In genomic region chr1:212477014-212477679, GRCh38 we compare ENCODE assay signal across 8 cellular contexts. TPM values are rescaled to one million over a fixed set of nuclear protein-coding genes. Genes with fewer than 3 reads are reported as not detected.
DNase-seq lines count a peak whose midpoint lies in the region; ATAC-seq and TF ChIP-seq lines count a peak whose summit lies in the region.

No MANE protein-coding gene starts in this region.

- no peak for TF ChIP-seq POLR2A in esophagus squamous epithelium (IDR thresholded peaks at IDR 0.05)

- no peaks in the 10 kb centered on the region for H3K27me3 ChIP-seq in Panc1 (ENCODE audit: control insufficient read depth, insufficient read depth, low read length)
- H3K27me3 ChIP-seq in esophagus squamous epithelium, result peaks cover 0 to 8% (median 0%) of the 10 kb centered on the region in 4 donors

- in situ Hi-C loops in Panc1 (cut with HindIII; ENCODE audit: low pct_unique_long_range_greater_than_20kb, low sequenced_read_pairs), result no loop called here

- no peaks in the 10 kb centered on the region for H3K36me3 Mint-ChIP-seq in natural killer cell treated with Interleukin-12 subunit alpha and Interleukin-12 subunit beta and Interleukin-15 and Interleukin-18, amount 100 ng/mL, for 72 hours

- no peak overlapping the region for H3K4me3 ChIP-seq in Panc1 (ENCODE audit: low read depth in 2 of 2, low read length in 2 of 2)
- H3K4me3 ChIP-seq in esophagus squamous epithelium, result no peak overlapping the region

- H3K9me3 Mint-ChIP-seq in natural killer cell treated with Interleukin-12 subunit alpha and Interleukin-12 subunit beta and Interleukin-15 and Interleukin-18, amount 100 ng/mL, for 72 hours, result no peaks in the 10 kb centered on the region

- 13 to 29% methylated on average over 7 to 12 of the region's 12 CpGs for WGBS in esophagus squamous epithelium, 2 donors

- peaks cover 6 to 9% of the 10 kb centered on the region in 2 donors for H3K27me3 Mint-ChIP-seq in natural killer cell treated with Interleukin-12 subunit alpha and Interleukin-12 subunit beta and Interleukin-15 and Interleukin-18, amount 100 ng/mL, for 72 hours

- H3K36me3 ChIP-seq in Panc1 (ENCODE audit: control insufficient read depth, insufficient read depth, low read length) (no peaks in the 10 kb centered on the region), esophagus squamous epithelium (no peaks in the 10 kb centered on the region)

- peak; percentile 88 for ATAC-seq in GM21825 (IDR thresholded peaks at IDR 0.05; ENCODE audit: unreplicated experiment)
- peak; percentile 96 for ATAC-seq in Panc1
- ATAC-seq in natural killer cell treated with Interleukin-12 subunit alpha and Interleukin-12 subunit beta and Interleukin-15 and Interleukin-18, amount 100 ng/mL, for 72 hours, result peak; percentile 85 to 88
- peak; percentile 82 for ATAC-seq in stimulated activated naive CD8-positive, alpha-beta T cell treated with anti-CD3 and anti-CD28 coated beads, Interleukin-15, Interleukin-2, amounts not matched to agents 100 U/mL and 50 U/mL, for 24 hours

- peaks cover 27 to 36% of the 10 kb centered on the region in 2 donors for H3K4me1 Mint-ChIP-seq in natural killer cell treated with Interleukin-12 subunit alpha and Interleukin-12 subunit beta and Interleukin-15 and Interleukin-18, amount 100 ng/mL, for 72 hours (ENCODE audit: low read depth in 2 of 2)

- H3K4me1 ChIP-seq in Panc1 (ENCODE audit: control insufficient read depth, insufficient read depth, low read length), result 0 out of 2 replicates have a peak, but pooled peaks cover 2% of the 10 kb centered on the region
- peaks cover 0 to 21% (median 6%) of the 10 kb centered on the region in 3 donors for H3K4me1 ChIP-seq in esophagus squamous epithelium

- CTCF ChIA-PET in Panc1 (lab: Charles Lee), result interaction anchor here (0.5 to 2.2 kb wide), 15 partner anchors 21 to 548 kb away, joined by 3 to 14 read pairs (median 6); partner anchors contain the start of gene ATF3

- peak; percentile 95 for TF ChIP-seq CTCF in Panc1 (IDR thresholded peaks at IDR 0.05)
- TF ChIP-seq CTCF in esophagus squamous epithelium (IDR thresholded peaks at IDR 0.05), result peak; percentile 77 to 88 (median 84)

- H3K27ac Mint-ChIP-seq in natural killer cell treated with Interleukin-12 subunit alpha and Interleukin-12 subunit beta and Interleukin-15 and Interleukin-18, amount 100 ng/mL, for 72 hours, result no peak overlapping the region

- no peak overlapping the region for H3K27ac ChIP-seq in Panc1 (ENCODE audit: low read length)
- H3K27ac ChIP-seq in esophagus squamous epithelium, result no peak overlapping the region

- no peaks in the 10 kb centered on the region for H3K9me3 ChIP-seq in Panc1 (ENCODE audit: control insufficient read depth, insufficient read depth, low read depth, low read length)
- H3K9me3 ChIP-seq in esophagus squamous epithelium, result no peaks in the 10 kb centered on the region

- BruUV-seq in Panc1 (replicated peaks; lab: Mats Ljungman, UMichigan), result no TSS peak

- POLR2A ChIA-PET in Panc1 (lab: Charles Lee), result interaction anchor here (0.5 to 2.8 kb wide), 2 partner anchors 131 to 335 kb away, joined by 3 to 17 read pairs; partner anchors contain the start of gene ATF3

- H3K4me3 Mint-ChIP-seq in natural killer cell treated with Interleukin-12 subunit alpha and Interleukin-12 subunit beta and Interleukin-15 and Interleukin-18, amount 100 ng/mL, for 72 hours, result peak overlapping the region; percentile 27

- intact Hi-C loops in Panc1 (cut with micrococcal nuclease; ENCODE audit: unreplicated experiment) (loop anchor here (5.0 to 10.0 kb wide), 2 partner anchors 188 to 305 kb away; no protein-coding TSS in a partner anchor), esophagus squamous epithelium (cut with DNase I) (loop anchor here (10.0 kb wide), 1 partner anchor 128 kb away; the partner anchor contains the start of gene ATF3)

- peak; percentile 88 for DNase-seq in EL
- peak; percentile 89 to 94 for DNase-seq in Kasumi-1 (lab: John Stamatoyannopoulos, UW)
- DNase-seq in Panc1 (ENCODE audit: low read depth, low spot score), result peak; percentile 81
- DNase-seq in activated T-cell treated with anti-CD3 and anti-CD28 coated beads, Interleukin-2, amount 50 U/mL, for 1 hour, result peak; percentile 70
- no peak for DNase-seq in esophagus squamous epithelium (lab: John Stamatoyannopoulos, UW)
- peak; percentile 85 for DNase-seq in natural killer cell treated with Interleukin-12 subunit alpha and Interleukin-12 subunit beta and Interleukin-15 and Interleukin-18, amount 100 ng/mL, for 72 hours (ENCODE audit: low spot score)
- DNase-seq in stimulated activated naive CD8-positive, alpha-beta T cell treated with anti-CD3 and anti-CD28 coated beads, Interleukin-15, Interleukin-2, amounts not matched to agents 100 U/mL and 50 U/mL, for 24 hours, result peak; percentile 78

RNA-seq across cellular contexts. Expression of gene NENF, which starts 44.4 kb away (rescaled TPM):
- 72.4 TPM for total RNA-seq in Panc1 (2021; ENCODE audit: unreplicated experiment)
- polyA plus RNA-seq in Panc1 (2012; ENCODE audit: insufficient read length), result 84.3 TPM
- total RNA-seq in esophagus squamous epithelium, result 10 to 100 TPM; 31.0 to 65.8 (median 42.0) TPM
- total RNA-seq in natural killer cell treated with Interleukin-12 subunit alpha and Interleukin-12 subunit beta and Interleukin-15 and Interleukin-18, amount 100 ng/mL, for 72 hours, result 10 to 100 TPM; 18.9 to 31.8 TPM
